Comparison of ENCODE assay signal across 16 cellular contexts in genomic region chr4:111213520-111213919, GRCh38.
DNase-seq lines count a peak whose midpoint lies in the region; ATAC-seq and TF ChIP-seq lines count a peak whose summit lies in the region.
"Had no signal": no experiment of that assay in that cellular context is flagged by ENCODE, and none has a peak within 500 bp of the region (broad histone marks: within the 10 kb centered on the region; RNA-seq: fewer than 3 reads in every experiment).

No MANE protein-coding gene starts in this region.

- H3K27ac ChIP-seq in 22Rv1, result peak overlapping the region; percentile 17; the same call in 1 of the 2 replicates
- no peak overlapping the region for H3K27ac ChIP-seq in neural progenitor cell

- no peak for TF ChIP-seq CTCF in 22Rv1 (IDR thresholded peaks at IDR 0.05)
- TF ChIP-seq CTCF in foreskin fibroblast (IDR thresholded peaks at IDR 0.05; ENCODE audit: low read depth, low read length), result no peak
- TF ChIP-seq CTCF in neural progenitor cell (IDR thresholded peaks at IDR 0.05), result no peak

- H3K4me3 ChIP-seq in foreskin fibroblast (ENCODE audit: low read depth in 1 of 2, low read length in 2 of 2) (no peak overlapping the region), neural progenitor cell (no peak overlapping the region)
- H3K4me3 ChIP-seq: HAP-1 had no signal

- H3K36me3 ChIP-seq in neural progenitor cell, result no peaks in the 10 kb centered on the region
- H3K36me3 ChIP-seq: HAP-1 had no signal

- no peaks in the 10 kb centered on the region for H3F3A ChIP-seq in neural progenitor cell (ENCODE audit: low read depth)

- H3K9me3 Mint-ChIP-seq in neural progenitor cell, result no peaks in the 10 kb centered on the region

- H3K9me3 ChIP-seq in neural progenitor cell (ENCODE audit: low read depth), result no peaks in the 10 kb centered on the region
- H3K9me3 ChIP-seq: HAP-1 had no signal

- peaks cover 7% of the 10 kb centered on the region for H3K4me1 ChIP-seq in neural progenitor cell
- H3K4me1 ChIP-seq: HAP-1 had no signal

- H2AFZ ChIP-seq in neural progenitor cell (replicated peaks), result no peak overlapping the region

- H3K4me3 Mint-ChIP-seq in neural progenitor cell, result no peak overlapping the region

- H3K27me3 ChIP-seq in neural progenitor cell, result no peaks in the 10 kb centered on the region

- no peak overlapping the region for H3K4me2 ChIP-seq in neural progenitor cell

- no peaks in the 10 kb centered on the region for H3K79me2 ChIP-seq in neural progenitor cell (ENCODE audit: low read depth)

- H4K20me1 ChIP-seq in neural progenitor cell (ENCODE audit: low read depth), result no peaks in the 10 kb centered on the region

- H3K9ac ChIP-seq in neural progenitor cell, result no peak overlapping the region

- no peak overlapping the region for H3K27ac Mint-ChIP-seq in neural progenitor cell

- DNase-seq in EL, result peak; percentile 33
- peak; percentile 9 for DNase-seq in LoVo (ENCODE audit: low spot score)
- peak; percentile 39 to 58 for DNase-seq in foreskin fibroblast
- no peak for DNase-seq in neural progenitor cell (ENCODE audit: low spot score)
- no peak for DNase-seq in NCI-H2029 (lab: John Stamatoyannopoulos, UW)
- DNase-seq: C1 segment of cervical spinal cord, DMS79, NCI-H1105, NCI-H1694, NCI-H524, NCI-H82, SHP77 treated with DMSO at 0.1 percent for 48 hours had no signal

- no peak for ATAC-seq in HG03457 (IDR thresholded peaks at IDR 0.05; ENCODE audit: unreplicated experiment)
- ATAC-seq in GM21381 (IDR thresholded peaks at IDR 0.05; ENCODE audit: unreplicated experiment), result no peak

- H3K27me3 Mint-ChIP-seq in neural progenitor cell (ENCODE audit: insufficient read depth, low read depth), result peaks cover 2% of the 10 kb centered on the region

- H3K36me3 Mint-ChIP-seq in neural progenitor cell, result no peaks in the 10 kb centered on the region

- H3K4me1 Mint-ChIP-seq in neural progenitor cell, result peaks cover 7% of the 10 kb centered on the region

Comparison
In these comparisons a context has a peak if more than half of its experiments do, and no peak if none do; other contexts are left out.
1. DNase-seq: peak in EL (single experiment), LoVo (single experiment) and foreskin fibroblast (2 of 2); none in neural progenitor cell (single experiment) and NCI-H2029 (single experiment).